ENCODE assay signal across 1 cellular context in the genomic region with DNA sequence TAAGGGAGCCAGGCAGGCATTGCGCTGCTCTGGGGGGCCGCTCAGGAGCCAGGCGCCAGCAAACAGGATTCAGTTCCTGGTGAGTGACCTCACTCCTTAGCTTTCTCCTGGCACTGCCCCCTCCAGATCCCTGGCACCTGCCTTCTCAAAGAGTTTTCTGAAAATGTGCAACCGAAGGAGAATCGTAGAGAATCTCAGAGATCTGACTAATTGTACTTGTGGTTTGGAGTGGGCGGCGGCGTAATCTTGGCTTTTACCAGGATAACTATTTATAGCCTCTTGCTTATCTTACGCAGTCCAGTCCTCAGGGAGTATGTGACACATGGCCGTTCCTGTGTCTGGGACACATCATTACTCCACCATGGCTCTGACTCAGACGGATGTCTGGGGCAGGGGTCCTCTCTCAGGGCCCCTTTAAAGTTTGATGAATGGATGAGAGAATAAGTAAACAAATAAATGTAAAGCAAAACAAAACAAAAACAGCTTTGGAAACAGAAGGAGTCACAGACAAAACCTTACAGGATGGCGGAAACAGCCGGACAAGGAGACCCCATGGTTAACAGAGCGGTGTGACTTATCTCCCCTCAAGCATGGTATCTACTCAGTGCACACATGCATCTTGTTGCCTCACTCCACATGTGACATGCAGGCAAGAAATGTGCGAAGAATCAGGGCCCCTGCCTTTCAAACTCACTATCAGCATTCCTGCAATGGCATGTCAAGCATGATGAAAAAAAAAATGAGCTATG.
TF ChIP-seq lines count a peak whose summit lies in the region.

No MANE protein-coding gene starts in this region.

TF ChIP-seq in IMR-90, 13 proteins besides CTCF, POLR2A, EP300 and RAD21 (continued from another document):
- TF ChIP-seq RCOR1 (IDR thresholded peaks at IDR 0.05; ENCODE audit: insufficient replicate concordance, low read length) (peak; percentile 40), CHD1 (IDR thresholded peaks at IDR 0.05; ENCODE audit: low read depth, low read length) (no peak; the same call in 1 of the 2 replicates), RFX5 (IDR thresholded peaks at IDR 0.05; ENCODE audit: low read depth, low read length) (no peak), SMC3 (IDR thresholded peaks at IDR 0.05; ENCODE audit: low read depth, low read length) (no peak)
